In genomic region chr3:50696276-50696675, GRCh38 we compare ENCODE assay signal across 38 cellular contexts.
"Had no signal": no experiment of that assay in that cellular context is flagged by ENCODE, and none has a peak within 500 bp of the region (broad histone marks: within the 10 kb centered on the region; RNA-seq: fewer than 3 reads in every experiment).

No MANE protein-coding gene starts in this region.

- FAIRE-seq: astrocyte, bronchial epithelial cell had no signal

- ATAC-seq: activated naive CD4-positive, alpha-beta T cell treated with anti-CD3 and anti-CD28 coated beads, Interleukin-2, amount 50 U/mL, for 72 hours; activated naive CD8-positive, alpha-beta T cell treated with anti-CD3 and anti-CD28 coated beads, Interleukin-2, amount 50 U/mL, for 24 hours; activated T-cell treated with anti-CD3 and anti-CD28 coated beads, Interleukin-2, amount 50 U/mL, for 4 hours; activated T-cell treated with anti-CD3 and anti-CD28 coated beads, Interleukin-2, amount 50 U/mL, for 72 hours; activated T-helper 17 cell treated with anti-CD3 and anti-CD28 coated beads, Interleukin-2, amount 50 U/mL, for 72 hours; body of pancreas had no signal

- H3K36me3 ChIP-seq: adrenal gland, ascending aorta, brain microvascular endothelial cell, breast epithelium, cardiac muscle cell had no signal

- H3K4me3 ChIP-seq: adrenal gland, ascending aorta, body of pancreas, breast epithelium, cardiac muscle cell had no signal

- H3K4me1 Mint-ChIP-seq: activated naive CD4-positive, alpha-beta T cell treated with anti-CD3 and anti-CD28 coated beads, Interleukin-2, amount 10 ng/mL, durations not matched to agents 7 days and 5 days; activated naive CD4-positive, alpha-beta T cell treated with anti-CD3 and anti-CD28 coated beads, Interleukin-2, amount 50 U/mL, for 24 hours; activated naive CD8-positive, alpha-beta T cell treated with anti-CD3 and anti-CD28 coated beads for 36 hours; activated naive CD8-positive, alpha-beta T cell treated with anti-CD3 and anti-CD28 coated beads, Interleukin-2, amount 10 ng/mL, durations not matched to agents 7 days and 5 days; activated naive CD8-positive, alpha-beta T cell treated with anti-CD3 and anti-CD28 coated beads, Interleukin-2, amount 50 U/mL, for 24 hours; activated T-helper 17 cell treated with anti-CD3 and anti-CD28 coated beads, Interleukin-2, amount 50 U/mL, for 72 hours; central memory CD8-positive, alpha-beta T cell had no signal

- H3K9me3 Mint-ChIP-seq: activated naive CD4-positive, alpha-beta T cell treated with anti-CD3 and anti-CD28 coated beads, Interleukin-2, amount 50 U/mL, for 24 hours; central memory CD8-positive, alpha-beta T cell had no signal

- H3K9me3 ChIP-seq: adrenal gland, ascending aorta, breast epithelium had no signal

- H3K27ac Mint-ChIP-seq: activated naive CD4-positive, alpha-beta T cell treated with anti-CD3 and anti-CD28 coated beads for 36 hours; activated naive CD4-positive, alpha-beta T cell treated with anti-CD3 and anti-CD28 coated beads, Interleukin-2, amount 10 ng/mL, durations not matched to agents 7 days and 5 days; activated naive CD4-positive, alpha-beta T cell treated with anti-CD3 and anti-CD28 coated beads, Interleukin-2, amount 50 U/mL, for 24 hours; activated naive CD4-positive, alpha-beta T cell treated with anti-CD3 and anti-CD28 coated beads, Interleukin-2, amount 50 U/mL, for 72 hours; activated naive CD8-positive, alpha-beta T cell; activated naive CD8-positive, alpha-beta T cell treated with anti-CD3 and anti-CD28 coated beads for 36 hours; activated naive CD8-positive, alpha-beta T cell treated with anti-CD3 and anti-CD28 coated beads, Interleukin-2, amount 10 ng/mL, durations not matched to agents 7 days and 5 days; activated naive CD8-positive, alpha-beta T cell treated with anti-CD3 and anti-CD28 coated beads, Interleukin-2, amount 50 U/mL, for 24 hours; activated T-cell treated with anti-CD3 and anti-CD28 coated beads, Interleukin-2, amount 50 U/mL, for 24 hours; activated T-cell treated with anti-CD3 and anti-CD28 coated beads, Interleukin-2, amount 50 U/mL, for 72 hours; activated T-helper 1 cell treated with anti-CD3 and anti-CD28 coated beads, Interleukin-12 subunit alpha, Interleukin-12 subunit beta, Interleukin-2, Interleukin-4 antibody, amounts not matched to agents 30 ng/mL and 10 ng/mL and 1 ng/mL, durations not matched to agents 14 hours and 24 hours and 36 hours; activated T-helper 17 cell treated with anti-CD3 and anti-CD28 coated beads, Interleukin-2, amount 50 U/mL, for 72 hours; activated T-helper 2 cell treated with anti-CD3 and anti-CD28 coated beads, Interferon-gamma antibody, Interleukin-2, Interleukin-4, amounts not matched to agents 10 μg/mL and 5 μg/mL and 100 μg/mL, durations not matched to agents 14 hours and 24 hours and 36 hours; brain had no signal

- DNase-seq: activated effector memory CD4-positive, alpha-beta T cell treated with anti-CD3 and anti-CD28 coated beads, Interleukin-2, amount 50 U/mL, for 16 hours; activated effector memory CD4-positive, alpha-beta T cell treated with Interleukin-2 at 50 U/mL for 16 hours; activated gamma-delta T cell; activated gamma-delta T cell treated with Interleukin-2 at 50 U/mL for 16 hours; activated naive CD4-positive, alpha-beta T cell; activated naive CD4-positive, alpha-beta T cell treated with anti-CD3 and anti-CD28 coated beads for 36 hours; activated naive CD4-positive, alpha-beta T cell treated with anti-CD3 and anti-CD28 coated beads, Interleukin-2, amount 10 ng/mL, durations not matched to agents 7 days and 5 days; activated naive CD4-positive, alpha-beta T cell treated with anti-CD3 and anti-CD28 coated beads, Interleukin-2, amount 50 U/mL, for 16 hours; activated naive CD4-positive, alpha-beta T cell treated with Interleukin-2 at 50 U/mL for 16 hours; activated naive CD8-positive, alpha-beta T cell treated with anti-CD3 and anti-CD28 coated beads for 36 hours; activated naive CD8-positive, alpha-beta T cell treated with anti-CD3 and anti-CD28 coated beads, Interleukin-2, amount 10 ng/mL, durations not matched to agents 7 days and 5 days; activated naive CD8-positive, alpha-beta T cell treated with anti-CD3 and anti-CD28 coated beads, Interleukin-2, amount 50 U/mL, for 24 hours; activated T-cell treated with anti-CD3 and anti-CD28 coated beads, Interleukin-2, amount 50 U/mL, for 24 hours; activated T-cell treated with anti-CD3 and anti-CD28 coated beads, Interleukin-2, amount 50 U/mL, for 4 hours; activated T-cell treated with anti-CD3 and anti-CD28 coated beads, Interleukin-2, amount 50 U/mL, for 48 hours; activated T-cell treated with anti-CD3 and anti-CD28 coated beads, Interleukin-2, amount 50 U/mL, for 72 hours; adrenal gland; amniotic stem cell; amygdala; anterior cingulate cortex; aorta; body of pancreas; brain microvascular endothelial cell; central memory CD4-positive, alpha-beta T cell; cerebellar nuclear complex had no signal

- H3K36me3 Mint-ChIP-seq: activated naive CD4-positive, alpha-beta T cell treated with anti-CD3 and anti-CD28 coated beads, Interleukin-2, amount 10 ng/mL, durations not matched to agents 7 days and 5 days had no signal

- H3K27me3 ChIP-seq: adrenal gland, ascending aorta, body of pancreas, brain microvascular endothelial cell, breast epithelium, cardiac muscle cell had no signal

- H3K4me3 Mint-ChIP-seq: activated naive CD4-positive, alpha-beta T cell treated with anti-CD3 and anti-CD28 coated beads for 36 hours; activated naive CD4-positive, alpha-beta T cell treated with anti-CD3 and anti-CD28 coated beads, Interleukin-2, amount 10 ng/mL, durations not matched to agents 7 days and 5 days; activated naive CD4-positive, alpha-beta T cell treated with anti-CD3 and anti-CD28 coated beads, Interleukin-2, amount 50 U/mL, for 24 hours; activated naive CD8-positive, alpha-beta T cell; activated naive CD8-positive, alpha-beta T cell treated with anti-CD3 and anti-CD28 coated beads for 36 hours; activated naive CD8-positive, alpha-beta T cell treated with anti-CD3 and anti-CD28 coated beads, Interleukin-2, amount 10 ng/mL, durations not matched to agents 7 days and 5 days; activated naive CD8-positive, alpha-beta T cell treated with anti-CD3 and anti-CD28 coated beads, Interleukin-2, amount 50 U/mL, for 24 hours; activated T-cell treated with anti-CD3 and anti-CD28 coated beads, Interleukin-2, amount 50 U/mL, for 24 hours; activated T-cell treated with anti-CD3 and anti-CD28 coated beads, Interleukin-2, amount 50 U/mL, for 4 hours; activated T-cell treated with anti-CD3 and anti-CD28 coated beads, Interleukin-2, amount 50 U/mL, for 72 hours; activated T-helper 1 cell treated with anti-CD3 and anti-CD28 coated beads, Interleukin-12 subunit alpha, Interleukin-12 subunit beta, Interleukin-2, Interleukin-4 antibody, amounts not matched to agents 30 ng/mL and 10 ng/mL and 1 ng/mL, durations not matched to agents 14 hours and 24 hours and 36 hours; activated T-helper 17 cell treated with anti-CD3 and anti-CD28 coated beads, Interleukin-2, amount 50 U/mL, for 72 hours; brain; central memory CD8-positive, alpha-beta T cell had no signal

- H3K4me1 ChIP-seq: adrenal gland, ascending aorta, body of pancreas, breast epithelium had no signal

- H3K27me3 Mint-ChIP-seq: activated naive CD4-positive, alpha-beta T cell treated with anti-CD3 and anti-CD28 coated beads, Interleukin-2, amount 50 U/mL, for 24 hours; activated naive CD8-positive, alpha-beta T cell; activated naive CD8-positive, alpha-beta T cell treated with anti-CD3 and anti-CD28 coated beads for 36 hours; activated naive CD8-positive, alpha-beta T cell treated with anti-CD3 and anti-CD28 coated beads, Interleukin-2, amount 10 ng/mL, durations not matched to agents 7 days and 5 days; activated T-helper 17 cell treated with anti-CD3 and anti-CD28 coated beads, Interleukin-2, amount 50 U/mL, for 72 hours had no signal

- H3K27ac ChIP-seq: adrenal gland, ascending aorta, body of pancreas, brain microvascular endothelial cell, breast epithelium, cardiac muscle cell had no signal
